12 cellular contexts compared by ENCODE assay signal in the genomic region with DNA sequence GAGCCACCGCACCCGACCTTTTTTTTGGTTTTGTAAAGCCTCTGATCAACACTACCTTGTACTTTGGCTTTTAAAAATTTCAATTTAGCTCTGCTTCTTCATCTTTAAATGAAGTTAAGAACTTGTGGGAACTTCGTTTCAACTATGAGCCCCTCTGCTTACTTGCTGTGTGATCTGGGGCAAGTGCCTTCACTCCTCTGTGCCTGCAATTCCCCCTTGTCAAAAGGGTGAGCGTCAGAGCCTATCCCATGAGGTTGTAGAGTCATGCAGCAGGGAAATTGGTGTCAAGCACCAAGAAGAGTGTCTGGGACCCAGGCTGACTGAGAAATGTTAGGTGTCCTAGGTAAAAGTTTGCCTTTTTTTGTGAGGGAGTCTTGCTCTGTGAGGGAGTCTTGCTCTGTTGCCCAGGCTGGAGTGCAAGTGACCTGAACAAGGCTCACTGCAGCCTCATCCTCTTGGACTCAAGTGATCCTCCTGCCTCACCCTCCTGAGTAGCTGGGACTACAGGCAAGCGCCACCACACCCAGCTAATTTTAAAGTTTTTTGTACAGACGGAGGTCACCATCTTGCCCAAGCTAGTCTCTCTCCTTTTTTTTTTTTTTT. TPM values are rescaled to one million over a fixed set of nuclear protein-coding genes. Genes with fewer than 3 reads are reported as not detected.
A peak's percentile ranks its signal among the peaks of the same experiment; 100 is the strongest.
DNase-seq lines count a peak whose midpoint lies in the region; ATAC-seq and TF ChIP-seq lines count a peak whose summit lies in the region.
"Had no signal": no experiment of that assay in that cellular context is flagged by ENCODE, and none has a peak within 500 bp of the region (broad histone marks: within the 10 kb centered on the region; RNA-seq: fewer than 3 reads in every experiment).

No MANE protein-coding gene starts in this region.

- peaks cover 35% of the 10 kb centered on the region for H3K36me3 Mint-ChIP-seq in activated CD8-positive, alpha-beta T cell treated with anti-CD3 and anti-CD28 coated beads for 36 hours (ENCODE audit: low read depth)
- peaks cover 12% of the 10 kb centered on the region for H3K36me3 Mint-ChIP-seq in memory B cell

- no peak overlapping the region for H3K4me3 Mint-ChIP-seq in activated CD8-positive, alpha-beta T cell treated with anti-CD3 and anti-CD28 coated beads for 36 hours
- H3K4me3 Mint-ChIP-seq in memory B cell: peak overlapping the region; percentile 66

- peaks cover 63% of the 10 kb centered on the region for H3K4me1 Mint-ChIP-seq in activated CD8-positive, alpha-beta T cell treated with anti-CD3 and anti-CD28 coated beads for 36 hours (ENCODE audit: low read depth)
- peaks cover 59% of the 10 kb centered on the region for H3K4me1 Mint-ChIP-seq in memory B cell

- POLR2A ChIA-PET in activated CD8-positive, alpha-beta T cell treated with anti-CD3 and anti-CD28 coated beads for 36 hours (lab: Charles Lee): no interaction called here

- no peaks in the 10 kb centered on the region for H3K9me3 Mint-ChIP-seq in activated CD8-positive, alpha-beta T cell treated with anti-CD3 and anti-CD28 coated beads for 36 hours
- H3K9me3 Mint-ChIP-seq in memory B cell: no peaks in the 10 kb centered on the region

- H3K4me3 ChIP-seq in left ventricle myocardium inferior (no peak overlapping the region), heart left ventricle (no peak overlapping the region)
- H3K4me3 ChIP-seq: tibial nerve had no signal

- H3K27me3 ChIP-seq in left ventricle myocardium inferior (ENCODE audit: low read depth): no peaks in the 10 kb centered on the region
- no peaks in the 10 kb centered on the region for H3K27me3 ChIP-seq in heart left ventricle
- H3K27me3 ChIP-seq: tibial nerve had no signal

- H3K36me3 ChIP-seq in left ventricle myocardium inferior: peaks cover 7% of the 10 kb centered on the region
- peaks cover 0 to 27% (median 6%) of the 10 kb centered on the region in 9 donors for H3K36me3 ChIP-seq in heart left ventricle

- no peaks in the 10 kb centered on the region for H3K27me3 Mint-ChIP-seq in activated CD8-positive, alpha-beta T cell treated with anti-CD3 and anti-CD28 coated beads for 36 hours
- H3K27me3 Mint-ChIP-seq in memory B cell: no peaks in the 10 kb centered on the region

- H3K27ac Mint-ChIP-seq in activated CD8-positive, alpha-beta T cell treated with anti-CD3 and anti-CD28 coated beads for 36 hours: peak overlapping the region; percentile 58
- H3K27ac Mint-ChIP-seq in memory B cell: peak overlapping the region; percentile 85

- H3K27ac ChIP-seq in left ventricle myocardium inferior (replicated peaks): peak overlapping the region; percentile 85
- peak overlapping the region in 3 of 12 donors; percentile 76 to 93 (median 82) for H3K27ac ChIP-seq in heart left ventricle
- H3K27ac ChIP-seq: KMS-11 had no signal

- DNase-seq in left ventricle myocardium inferior: no peak
- no peak for DNase-seq in heart left ventricle
- no peak for DNase-seq in activated CD8-positive, alpha-beta T cell treated with anti-CD3 and anti-CD28 coated beads for 36 hours
- no peak for DNase-seq in memory B cell (ENCODE audit: low spot score in 2 of 2)
- DNase-seq in G401 (ENCODE audit: low spot score): no peak
- DNase-seq in NCI-H526 treated with DMSO at 0.1 percent for 48 hours (lab: John Stamatoyannopoulos, UW): no peak
- DNase-seq in NCI-H1105 (lab: John Stamatoyannopoulos, UW): no peak
- DNase-seq: NCI-H1436 treated with DMSO at 0.1 percent for 48 hours; stimulated activated CD4-positive, alpha-beta T cell treated with anti-CD3 and anti-CD28 coated beads, Interleukin-12 subunit alpha, Interleukin-12 subunit beta, amount 100 ng/mL, for 4 hours had no signal

- CTCF ChIA-PET in activated CD8-positive, alpha-beta T cell treated with anti-CD3 and anti-CD28 coated beads for 36 hours (lab: Charles Lee): interaction anchor here (1.3 kb wide), 1 partner anchor 85 kb away, joined by 3 read pairs; no protein-coding TSS in a partner anchor

- H3K9me3 ChIP-seq in left ventricle myocardium inferior (replicated peaks): no peaks in the 10 kb centered on the region
- H3K9me3 ChIP-seq in heart left ventricle: no peaks in the 10 kb centered on the region
- H3K9me3 ChIP-seq: tibial nerve had no signal

- TF ChIP-seq CTCF in left ventricle myocardium inferior (IDR thresholded peaks at IDR 0.05; ENCODE audit: borderline replicate concordance) (no peak), heart left ventricle (IDR thresholded peaks at IDR 0.05) (no peak)
- no peak for TF ChIP-seq CTCF in activated CD8-positive, alpha-beta T cell treated with anti-CD3 and anti-CD28 coated beads for 36 hours (IDR thresholded peaks at IDR 0.05)

- H3K4me1 ChIP-seq in left ventricle myocardium inferior (peaks cover 88% of the 10 kb centered on the region), heart left ventricle (peaks cover 9 to 75% (median 47%) of the 10 kb centered on the region in 12 donors)

- TF ChIP-seq POLR2A in heart left ventricle (IDR thresholded peaks at IDR 0.05): no peak

- in situ Hi-C loops in G401 (cut with HindIII; ENCODE audit: low sequenced_read_pairs): no loop called here

- 85 to 89% (median 87%) methylated on average over 6 of the region's 6 CpGs for WGBS in heart left ventricle, 4 donors

- intact Hi-C loops in left ventricle myocardium inferior (cut with micrococcal nuclease) (no loop called here), heart left ventricle (cut with DNase I) (no loop called here)
- intact Hi-C loops in activated CD8-positive, alpha-beta T cell treated with anti-CD3 and anti-CD28 coated beads for 36 hours (cut with micrococcal nuclease): no loop called here

- ATAC-seq in heart left ventricle: no peak
- no peak for ATAC-seq in activated CD8-positive, alpha-beta T cell treated with anti-CD3 and anti-CD28 coated beads for 36 hours
- no peak for ATAC-seq in memory B cell (ENCODE audit: low read depth)
- ATAC-seq in GM21367 (IDR thresholded peaks at IDR 0.05; ENCODE audit: unreplicated experiment): no peak

RNA-seq across cellular contexts. Expression of gene VASP, which starts 5.7 kb away (rescaled TPM):
- 32.8 TPM for total RNA-seq in left ventricle myocardium inferior
- 100 to 1,000 TPM in 1 of 9 donors, 10 to 100 TPM in 8; 31.2 to 106 (median 46.8) TPM for total RNA-seq in heart left ventricle
- polyA plus RNA-seq in heart left ventricle: 10 to 100 TPM; 50.9 to 74.9 TPM
- 100 to 1,000 TPM; 152 to 153 TPM for total RNA-seq in activated CD8-positive, alpha-beta T cell treated with anti-CD3 and anti-CD28 coated beads for 36 hours
- 106 and 122 TPM in 2 replicates for total RNA-seq in G401 (2014; rRNA removed; shearing (Covaris generic))

RNA-seq across cellular contexts. Expression of gene PPM1N, which starts 14.7 kb away (rescaled TPM):
- 0.19 TPM for total RNA-seq in left ventricle myocardium inferior
- 1 to 10 TPM in 1 of 9 donors, under 1 TPM in 3, not detected in 5; 0.56 to 2.7 (median 0.65) TPM for total RNA-seq in heart left ventricle
- under 1 TPM; 0.23 to 0.78 TPM for polyA plus RNA-seq in heart left ventricle
- 1 to 10 TPM; 3.7 to 4.2 TPM for total RNA-seq in activated CD8-positive, alpha-beta T cell treated with anti-CD3 and anti-CD28 coated beads for 36 hours
- total RNA-seq in G401 (2014; rRNA removed; shearing (Covaris generic)): 3.3 and 4.2 TPM in 2 replicates

RNA-seq across cellular contexts. Expression of gene RTN2, which starts 16.1 kb away (rescaled TPM):
- total RNA-seq in left ventricle myocardium inferior (19.1 TPM), heart left ventricle (10 to 100 TPM; 12.9 to 33.0 (median 26.9) TPM)
- 10 to 100 TPM; 12.1 to 14.2 TPM for polyA plus RNA-seq in heart left ventricle
- 1 to 10 TPM; 2.6 to 3.0 TPM for total RNA-seq in activated CD8-positive, alpha-beta T cell treated with anti-CD3 and anti-CD28 coated beads for 36 hours
- 17.0 and 22.0 TPM in 2 replicates for total RNA-seq in G401 (2014; rRNA removed; shearing (Covaris generic))

RNA-seq across cellular contexts. Expression of gene FOSB, which starts 45.2 kb away (rescaled TPM):
- total RNA-seq in left ventricle myocardium inferior: 0.33 TPM
- 100 to 1,000 TPM in 1 of 9 donors, 10 to 100 TPM in 1, 1 to 10 TPM in 4, under 1 TPM in 3; 0.23 to 107 (median 1.1) TPM for total RNA-seq in heart left ventricle
- polyA plus RNA-seq in heart left ventricle: 1 to 10 TPM; 1.4 to 8.0 TPM
- 10 to 100 TPM; 70.0 to 71.2 TPM for total RNA-seq in activated CD8-positive, alpha-beta T cell treated with anti-CD3 and anti-CD28 coated beads for 36 hours
- 0.31 and 1.5 TPM in 2 replicates for total RNA-seq in G401 (2014; rRNA removed; shearing (Covaris generic))
